ENCODE assay signal across 9 cellular contexts in the genomic region with DNA sequence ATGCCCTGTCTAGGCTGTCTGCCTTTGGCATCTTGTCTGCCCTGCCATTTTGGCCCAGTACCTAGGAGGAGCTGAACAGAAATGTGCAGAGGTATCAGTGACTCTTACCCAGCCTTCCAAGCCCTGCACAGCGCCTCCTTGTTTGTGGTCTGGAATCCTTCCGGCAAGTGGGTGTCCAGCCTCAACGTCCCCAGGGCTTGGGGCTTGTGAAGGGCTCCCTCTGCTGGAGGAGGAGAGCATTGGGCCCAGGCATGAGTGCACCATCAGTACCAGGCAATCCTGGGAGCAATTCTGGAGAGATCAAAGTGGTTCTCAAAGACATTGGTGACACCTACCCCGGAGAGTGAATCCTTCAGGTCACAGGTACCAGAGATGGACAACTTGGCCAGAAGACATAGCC. TPM values are rescaled to one million over a fixed set of nuclear protein-coding genes. Genes with fewer than 3 reads are reported as not detected.
DNase-seq lines count a peak whose midpoint lies in the region; ATAC-seq and TF ChIP-seq lines count a peak whose summit lies in the region.
"Had no signal": no experiment of that assay in that cellular context is flagged by ENCODE, and none has a peak within 500 bp of the region (broad histone marks: within the 10 kb centered on the region; RNA-seq: fewer than 3 reads in every experiment).

No MANE protein-coding gene starts in this region.

- intact Hi-C loops in mucosa of descending colon (cut with DNase I, micrococcal nuclease), result no loop called here
- intact Hi-C loops in dorsolateral prefrontal cortex (cut with DNase I), result no loop called here

- H3K27ac ChIP-seq in dorsolateral prefrontal cortex, result no peak overlapping the region
- H3K27ac ChIP-seq: suprapubic skin had no signal

- no peaks in the 10 kb centered on the region for H3K9me3 Mint-ChIP-seq in activated naive CD4-positive, alpha-beta T cell treated with anti-CD3 and anti-CD28 coated beads, Interleukin-2, amount 10 ng/mL, durations not matched to agents 7 days and 5 days

- H3K9me3 ChIP-seq in mucosa of descending colon, result no peaks in the 10 kb centered on the region
- H3K9me3 ChIP-seq: suprapubic skin had no signal

- no peaks in the 10 kb centered on the region for H3K36me3 ChIP-seq in mucosa of descending colon (ENCODE audit: low read depth)
- H3K36me3 ChIP-seq: suprapubic skin had no signal

- peak; percentile 34 for TF ChIP-seq CTCF in mucosa of descending colon (IDR thresholded peaks at IDR 0.05)
- TF ChIP-seq CTCF in dorsolateral prefrontal cortex (IDR thresholded peaks at IDR 0.05 in 54 of 56, conservative IDR thresholded peaks at IDR 0.05 in 2 of 56; ENCODE audit: low read depth in 1 of 56, partially characterized antibody in 56 of 56), result peak in 19 of 56 donors; percentile 7 to 41 (median 26)

- peaks cover 21% of the 10 kb centered on the region for H3K27me3 Mint-ChIP-seq in activated naive CD4-positive, alpha-beta T cell treated with anti-CD3 and anti-CD28 coated beads, Interleukin-2, amount 10 ng/mL, durations not matched to agents 7 days and 5 days

- peak; percentile 65 for ATAC-seq in mucosa of descending colon

- no peak overlapping the region for H3K4me3 ChIP-seq in mucosa of descending colon
- H3K4me3 ChIP-seq in dorsolateral prefrontal cortex, result no peak overlapping the region
- H3K4me3 ChIP-seq: suprapubic skin had no signal

- H3K4me3 Mint-ChIP-seq in activated naive CD4-positive, alpha-beta T cell treated with anti-CD3 and anti-CD28 coated beads, Interleukin-2, amount 10 ng/mL, durations not matched to agents 7 days and 5 days, result no peak overlapping the region

- no peaks in the 10 kb centered on the region for H3K4me1 ChIP-seq in mucosa of descending colon (ENCODE audit: low read depth)
- H3K4me1 ChIP-seq: suprapubic skin had no signal

- H3K27me3 ChIP-seq in dorsolateral prefrontal cortex, result peaks cover 0 to 25% (median 8%) of the 10 kb centered on the region in 45 donors

- no peaks in the 10 kb centered on the region for H3K36me3 Mint-ChIP-seq in activated naive CD4-positive, alpha-beta T cell treated with anti-CD3 and anti-CD28 coated beads, Interleukin-2, amount 10 ng/mL, durations not matched to agents 7 days and 5 days

- no peak overlapping the region for H3K27ac Mint-ChIP-seq in activated naive CD4-positive, alpha-beta T cell treated with anti-CD3 and anti-CD28 coated beads, Interleukin-2, amount 10 ng/mL, durations not matched to agents 7 days and 5 days

- H3K4me1 Mint-ChIP-seq in activated naive CD4-positive, alpha-beta T cell treated with anti-CD3 and anti-CD28 coated beads, Interleukin-2, amount 10 ng/mL, durations not matched to agents 7 days and 5 days, result no peaks in the 10 kb centered on the region

- CTCF ChIA-PET in activated naive CD4-positive, alpha-beta T cell treated with anti-CD3 and anti-CD28 coated beads, Interleukin-2, amount 10 ng/mL, durations not matched to agents 7 days and 5 days (lab: Charles Lee), result interaction anchor here (0.8 to 3.0 kb wide), 6 partner anchors 16 to 312 kb away, joined by 3 to 30 read pairs (median 4); no protein-coding TSS in a partner anchor

- DNase-seq in ELF-1 (ENCODE audit: low read depth, low spot score) (peak; percentile 74), HuH-7 (ENCODE audit: low spot score) (peak; percentile 55), mucosa of descending colon (peak in 2 of 3 donors; percentile 34 to 41), NCI-H446 treated with DMSO at 0.1 percent for 48 hours (lab: John Stamatoyannopoulos, UW) (no peak), NCI-H187 treated with DMSO at 0.1 percent for 48 hours (lab: John Stamatoyannopoulos, UW) (no peak), hippocampal formation (lab: John Stamatoyannopoulos, UW) (no peak), dorsolateral prefrontal cortex (no peak)
- DNase-seq in activated naive CD4-positive, alpha-beta T cell treated with anti-CD3 and anti-CD28 coated beads, Interleukin-2, amount 10 ng/mL, durations not matched to agents 7 days and 5 days, result peak; percentile 47

RNA-seq across cellular contexts. Expression of a gene that starts 2.4 kb away (rescaled TPM):
- total RNA-seq in mucosa of descending colon (not detected), dorsolateral prefrontal cortex (not detected)
- total RNA-seq: suprapubic skin had no signal

RNA-seq across cellular contexts. Expression of a gene that starts 30.1 kb away (rescaled TPM):
- under 1 TPM in 1 of 3 donors, not detected in 2; 0.31 TPM for total RNA-seq in mucosa of descending colon
- total RNA-seq in dorsolateral prefrontal cortex, result under 1 TPM in 1 of 120 experiments, not detected in 119; 0.47 TPM
- total RNA-seq: suprapubic skin had no signal

Comparison
In these comparisons a context has a peak if more than half of its experiments do, and no peak if none do; other contexts are left out.
1. DNase-seq: peak in ELF-1 (single experiment), HuH-7 (single experiment), activated naive CD4-positive, alpha-beta T cell treated with anti-CD3 and anti-CD28 coated beads, Interleukin-2, amount 10 ng/mL, durations not matched to agents 7 days and 5 days (single experiment) and mucosa of descending colon (2 of 3); none in NCI-H446 treated with DMSO at 0.1 percent for 48 hours (single experiment), NCI-H187 treated with DMSO at 0.1 percent for 48 hours (single experiment), hippocampal formation (0 of 2) and dorsolateral prefrontal cortex (0 of 10).